ENCODE assay signal across 34 cellular contexts in the genomic region with DNA sequence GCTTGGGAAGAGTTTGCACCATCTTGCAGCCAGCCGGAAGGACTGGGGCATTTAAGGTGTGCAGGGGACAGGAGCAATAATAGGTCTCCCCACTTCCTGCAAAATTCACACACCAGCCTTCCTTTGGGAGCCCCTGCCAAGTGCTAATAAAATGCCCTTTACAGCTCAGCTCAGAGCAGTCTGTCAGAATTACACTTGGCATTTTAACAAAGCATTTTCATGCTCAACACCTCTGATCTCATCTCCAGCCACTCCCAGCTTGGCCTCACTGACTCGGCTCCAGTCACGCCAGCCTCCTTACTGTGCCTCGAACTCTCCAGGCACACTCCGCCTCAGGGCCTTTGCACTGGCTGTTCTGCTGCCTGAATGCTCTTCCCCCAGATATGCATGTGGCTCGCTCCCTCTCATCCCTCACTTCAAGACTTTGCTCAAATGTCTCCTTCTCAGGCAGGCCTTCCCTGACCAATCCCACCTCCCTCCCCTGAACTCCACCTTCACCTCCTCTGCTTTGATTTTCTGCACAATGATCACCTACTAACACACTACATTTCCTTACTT. TPM values are rescaled to one million over a fixed set of nuclear protein-coding genes. Genes with fewer than 3 reads are reported as not detected.
"Had no signal": no experiment of that assay in that cellular context is flagged by ENCODE, and none has a peak within 500 bp of the region (broad histone marks: within the 10 kb centered on the region; RNA-seq: fewer than 3 reads in every experiment).

No MANE protein-coding gene starts in this region.

- H3K36me3 ChIP-seq: breast epithelium had no signal

- FAIRE-seq: astrocyte, RCC 7860 had no signal

- DNase-seq: activated CD4-positive, alpha-beta T cell treated with anti-CD3 and anti-CD28 coated beads, Interleukin-2, amount 10 ng/mL, durations not matched to agents 24 days and 14 days; activated CD4-positive, alpha-beta T cell treated with anti-CD3 and anti-CD28 coated beads, Interleukin-2, amount 50 U/mL, for 4 hours; activated CD8-positive, alpha-beta T cell treated with anti-CD3 and anti-CD28 coated beads for 36 hours; activated effector memory CD4-positive, alpha-beta T cell treated with anti-CD3 and anti-CD28 coated beads, Interleukin-2, amount 50 U/mL, for 16 hours; activated naive CD4-positive, alpha-beta T cell; activated naive CD4-positive, alpha-beta T cell treated with anti-CD3 and anti-CD28 coated beads, Interleukin-2, amount 50 U/mL, for 16 hours; activated naive CD8-positive, alpha-beta T cell treated with anti-CD3 and anti-CD28 coated beads for 36 hours; activated T-cell treated with anti-CD3 and anti-CD28 coated beads, Interleukin-2, amount 50 U/mL, for 1 hour; activated T-cell treated with anti-CD3 and anti-CD28 coated beads, Interleukin-2, amount 50 U/mL, for 72 hours; amygdala; body of pancreas; NCI-H1105; NCI-H1417 treated with DMSO at 0.1 percent for 48 hours; NCI-H187 treated with DMSO at 0.1 percent for 48 hours; NCI-H2081 treated with DMSO at 0.1 percent for 48 hours; NCI-H226; NCI-H524 treated with DMSO at 0.1 percent for 48 hours; NCI-H748 treated with DMSO at 0.1 percent for 48 hours; NK-92 treated with Interleukin-12 subunit alpha and Interleukin-12 subunit beta, amount 100 ng/mL, for 24 hours; PC-9; SW 1271; T-helper 1 cell; T1000; WERI-Rb-1 had no signal

- H3K27me3 ChIP-seq: body of pancreas had no signal

- H3K4me3 ChIP-seq: body of pancreas, breast epithelium, PC-9 had no signal

- H3K27ac ChIP-seq: body of pancreas, breast epithelium, PC-9, RWPE1, WERI-Rb-1 had no signal

- H3K4me1 ChIP-seq: body of pancreas, breast epithelium had no signal

- H2AFZ ChIP-seq: PC-9 had no signal

- ATAC-seq: activated CD8-positive, alpha-beta T cell treated with anti-CD3 and anti-CD28 coated beads for 36 hours; activated T-cell treated with anti-CD3 and anti-CD28 coated beads, Interleukin-2, amount 50 U/mL, for 72 hours; activated T-helper 17 cell treated with anti-CD3 and anti-CD28 coated beads, Interleukin-2, amount 50 U/mL, for 72 hours; body of pancreas; Right ventricle myocardium inferior had no signal

- H3K9me3 ChIP-seq: body of pancreas, breast epithelium had no signal

- H3K4me2 ChIP-seq: PC-9 had no signal

RNA-seq across cellular contexts. Expression of a gene that starts 43.7 kb away (rescaled TPM):
- total RNA-seq: activated CD4-positive, alpha-beta T cell treated with anti-CD3 and anti-CD28 coated beads, Interleukin-2, amount 10 ng/mL, durations not matched to agents 24 days and 14 days; activated T-helper 17 cell treated with anti-CD3 and anti-CD28 coated beads, Interleukin-2, amount 50 U/mL, for 72 hours; breast epithelium; cardiac septum; M059J; NCI-H460; PC-9; Right ventricle myocardium inferior; T-helper 2 cell treated with Interferon-gamma antibody and Interleukin-4, amounts not matched to agents 100 ng/mL and 5 ng/mL, for 36 hours had no signal
